Comparison of ENCODE assay signal across 13 cellular contexts in genomic region chr18:3508576-3509559, GRCh38. TPM values are rescaled to one million over a fixed set of nuclear protein-coding genes. Genes with fewer than 3 reads are reported as not detected.
DNase-seq lines count a peak whose midpoint lies in the region; ATAC-seq and TF ChIP-seq lines count a peak whose summit lies in the region.
"Had no signal": no experiment of that assay in that cellular context is flagged by ENCODE, and none has a peak within 500 bp of the region (broad histone marks: within the 10 kb centered on the region; RNA-seq: fewer than 3 reads in every experiment).

No MANE protein-coding gene starts in this region.

- TF ChIP-seq CTCF in Panc1 (IDR thresholded peaks at IDR 0.05) (no peak), thyroid gland (IDR thresholded peaks at IDR 0.05) (no peak)

- H3K27ac ChIP-seq in Panc1 (ENCODE audit: low read length) (peak overlapping the region; percentile 100), thyroid gland (peak overlapping the region; percentile 36 to 85 (median 78))

- BruUV-seq in Panc1 (replicated peaks; lab: Mats Ljungman, UMichigan): TSS peak; percentile 89

- H3K9me3 ChIP-seq in Panc1 (ENCODE audit: control insufficient read depth, insufficient read depth, low read depth, low read length) (no peaks in the 10 kb centered on the region), thyroid gland (no peaks in the 10 kb centered on the region)
- H3K9me3 ChIP-seq: A549 had no signal

- TF ChIP-seq POLR2A in thyroid gland (IDR thresholded peaks at IDR 0.05): peak in 1 of 2 donors; percentile 25

- DNase-seq in NCI-H2029 (lab: John Stamatoyannopoulos, UW) (peak; percentile 53), NCI-H2029 treated with DMSO at 0.1 percent for 48 hours (lab: John Stamatoyannopoulos, UW) (no peak), Panc1 (ENCODE audit: low read depth, low spot score) (no peak), islet precursor cell (peak; percentile 66), thyroid gland (peak; percentile 50 to 57), cortex of kidney (lab: John Stamatoyannopoulos, UW) (no peak), Ammon's horn (ENCODE audit: low spot score) (no peak)
- DNase-seq: foreskin melanocyte, NCI-H2081, SIG-M5 had no signal

- WGBS in thyroid gland, 2 donors: 30 to 42% methylated on average over 12 to 14 of the region's 17 CpGs

- H3K27me3 ChIP-seq in Panc1 (ENCODE audit: control insufficient read depth, insufficient read depth, low read length) (no peaks in the 10 kb centered on the region), thyroid gland (no peaks in the 10 kb centered on the region)

- POLR2A ChIA-PET in Panc1 (lab: Charles Lee): no interaction called here

- intact Hi-C loops in Panc1 (cut with micrococcal nuclease; ENCODE audit: unreplicated experiment): loop anchor here (5.0 kb wide), 1 partner anchor 83 kb away; no protein-coding TSS in a partner anchor
- intact Hi-C loops in thyroid gland (cut with DNase I): no loop called here

- CTCF ChIA-PET in Panc1 (lab: Charles Lee): interaction anchor here (0.6 to 1.2 kb wide), 3 partner anchors 70 to 163 kb away, joined by 3 to 7 read pairs (median 4); no protein-coding TSS in a partner anchor

- H3K4me1 ChIP-seq in Panc1 (ENCODE audit: control insufficient read depth, insufficient read depth, low read length) (peaks cover 65% of the 10 kb centered on the region), thyroid gland (peaks cover 13 to 30% of the 10 kb centered on the region in 2 donors)

- peak overlapping the region; percentile 16 to 41; a peak in 3 of 4 replicates for H3K4me3 ChIP-seq in Panc1 (ENCODE audit: low read depth in 2 of 2, low read length in 2 of 2)
- H3K4me3 ChIP-seq in thyroid gland (replicated peaks in 1 of 3): no peak overlapping the region
- H3K4me3 ChIP-seq: A549 had no signal

- H3K36me3 ChIP-seq in Panc1 (ENCODE audit: control insufficient read depth, insufficient read depth, low read length) (no peaks in the 10 kb centered on the region), thyroid gland (no peaks in the 10 kb centered on the region)

- ATAC-seq in Panc1 (peak; percentile 87), HG02642 (IDR thresholded peaks at IDR 0.05; ENCODE audit: poor library complexity, unreplicated experiment) (no peak)
- ATAC-seq: activated CD4-positive, CD25-positive, alpha-beta regulatory T cell treated with anti-CD3 and anti-CD28 coated beads, Interleukin-2, amount 50 U/mL, for 24 hours had no signal

- in situ Hi-C loops in Panc1 (cut with HindIII; ENCODE audit: low pct_unique_long_range_greater_than_20kb, low sequenced_read_pairs): no loop called here

RNA-seq across cellular contexts. Expression of gene TGIF1, which starts 58.9 kb away (rescaled TPM):
- 171 TPM for total RNA-seq in Panc1 (2021; ENCODE audit: unreplicated experiment)
- 131 TPM for polyA plus RNA-seq in Panc1 (2012; ENCODE audit: insufficient read length)
- 10 to 100 TPM; 46.4 to 62.3 (median 52.3) TPM for total RNA-seq in thyroid gland

Comparison
In these comparisons a context has a peak if more than half of its experiments do, and no peak if none do; other contexts are left out.
1. DNase-seq: peak in NCI-H2029 (single experiment), islet precursor cell (single experiment) and thyroid gland (2 of 2); none in NCI-H2029 treated with DMSO at 0.1 percent for 48 hours (single experiment), Panc1 (single experiment), cortex of kidney (single experiment) and Ammon's horn (single experiment).
2. H3K4me3 ChIP-seq: peak in Panc1 (2 of 2); none in thyroid gland (0 of 3).